16 cellular contexts compared by ENCODE assay signal in the genomic region with DNA sequence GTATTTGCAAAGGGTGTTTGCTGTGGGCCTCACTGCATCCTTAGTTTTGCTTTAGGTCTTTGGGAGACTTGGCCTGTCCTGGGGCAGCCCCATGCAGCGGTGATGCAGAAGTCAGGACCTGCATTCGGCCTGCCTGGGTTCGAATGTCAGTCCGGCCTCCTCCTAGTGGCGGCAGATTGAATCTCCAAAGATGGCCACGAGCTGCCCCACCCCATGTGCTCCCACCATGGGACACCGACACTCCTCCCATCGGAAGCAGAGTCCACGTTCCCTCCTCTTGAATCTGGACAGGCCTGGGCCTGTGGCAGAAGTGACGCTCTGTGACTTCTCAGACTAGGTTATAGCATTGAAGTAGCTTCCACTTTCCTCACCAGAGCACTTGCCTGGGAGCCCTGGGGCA. TPM values are rescaled to one million over a fixed set of nuclear protein-coding genes. Genes with fewer than 3 reads are reported as not detected.
"Had no signal": no experiment of that assay in that cellular context is flagged by ENCODE, and none has a peak within 500 bp of the region (broad histone marks: within the 10 kb centered on the region; RNA-seq: fewer than 3 reads in every experiment).

No MANE protein-coding gene starts in this region.

- ATAC-seq: naive thymus-derived CD8-positive, alpha-beta T cell had no signal

- H3K9me3 ChIP-seq: colonic mucosa, stomach, uterus had no signal

- H3K4me1 Mint-ChIP-seq: immature natural killer cell; naive thymus-derived CD8-positive, alpha-beta T cell had no signal

- DNase-seq: activated CD4-positive, alpha-beta T cell treated with anti-CD3 and anti-CD28 coated beads for 48 hours; activated naive CD4-positive, alpha-beta T cell; colonic mucosa; hippocampal formation; immature natural killer cell; mammary epithelial cell; naive thymus-derived CD8-positive, alpha-beta T cell; nucleus accumbens; stomach; T1000; uterus had no signal

- H3K36me3 ChIP-seq: cardiac muscle cell, colonic mucosa, stomach, uterus had no signal

- H3K9me3 Mint-ChIP-seq: activated T-helper 1 cell treated with anti-CD3 and anti-CD28 coated beads, Interleukin-12 subunit alpha, Interleukin-12 subunit beta, Interleukin-2, Interleukin-4 antibody, amounts not matched to agents 30 ng/mL and 10 ng/mL and 1 ng/mL, durations not matched to agents 14 hours and 24 hours and 36 hours; immature natural killer cell; naive thymus-derived CD8-positive, alpha-beta T cell had no signal

- H3K27ac Mint-ChIP-seq: activated T-helper 1 cell treated with anti-CD3 and anti-CD28 coated beads, Interleukin-12 subunit alpha, Interleukin-12 subunit beta, Interleukin-2, Interleukin-4 antibody, amounts not matched to agents 30 ng/mL and 10 ng/mL and 1 ng/mL, durations not matched to agents 14 hours and 24 hours and 36 hours; immature natural killer cell had no signal

- H3K27me3 ChIP-seq: cardiac muscle cell, colonic mucosa, uterus had no signal

- H3K4me1 ChIP-seq: colonic mucosa, uterus had no signal

- H3K36me3 Mint-ChIP-seq: immature natural killer cell; naive thymus-derived CD8-positive, alpha-beta T cell had no signal

- H3K27ac ChIP-seq: cardiac muscle cell, colonic mucosa, stomach, uterus, VCaP had no signal

- H3K4me3 ChIP-seq: cardiac muscle cell, colonic mucosa, stomach, uterus had no signal

- H3K4me3 Mint-ChIP-seq: activated T-helper 1 cell treated with anti-CD3 and anti-CD28 coated beads, Interleukin-12 subunit alpha, Interleukin-12 subunit beta, Interleukin-2, Interleukin-4 antibody, amounts not matched to agents 30 ng/mL and 10 ng/mL and 1 ng/mL, durations not matched to agents 14 hours and 24 hours and 36 hours; immature natural killer cell; naive thymus-derived CD8-positive, alpha-beta T cell had no signal

RNA-seq across cellular contexts. Expression of a gene that starts 16.3 kb away (rescaled TPM):
- total RNA-seq: activated T-helper 1 cell treated with anti-CD3 and anti-CD28 coated beads, Interleukin-12 subunit alpha, Interleukin-12 subunit beta, Interleukin-2, Interleukin-4 antibody, amounts not matched to agents 30 ng/mL and 10 ng/mL and 1 ng/mL, durations not matched to agents 14 hours and 24 hours and 36 hours; colonic mucosa; fibroblast of lung; mononuclear cell; naive thymus-derived CD8-positive, alpha-beta T cell; uterus had no signal
- polyA plus RNA-seq: fibroblast of lung; immature natural killer cell; mammary epithelial cell; naive thymus-derived CD8-positive, alpha-beta T cell had no signal

RNA-seq across cellular contexts. Expression of a gene that starts 27.5 kb away (rescaled TPM):
- total RNA-seq: activated T-helper 1 cell treated with anti-CD3 and anti-CD28 coated beads, Interleukin-12 subunit alpha, Interleukin-12 subunit beta, Interleukin-2, Interleukin-4 antibody, amounts not matched to agents 30 ng/mL and 10 ng/mL and 1 ng/mL, durations not matched to agents 14 hours and 24 hours and 36 hours; fibroblast of lung; mammary epithelial cell; mononuclear cell; naive thymus-derived CD8-positive, alpha-beta T cell; uterus had no signal
- polyA plus RNA-seq: fibroblast of lung; immature natural killer cell; mammary epithelial cell; naive thymus-derived CD8-positive, alpha-beta T cell had no signal
